Comparison of ENCODE assay signal across 9 cellular contexts in genomic region chr11:64356498-64357411, GRCh38. TPM values are rescaled to one million over a fixed set of nuclear protein-coding genes. Genes with fewer than 3 reads are reported as not detected.
DNase-seq lines count a peak whose midpoint lies in the region; ATAC-seq and TF ChIP-seq lines count a peak whose summit lies in the region.
"Had no signal": no experiment of that assay in that cellular context is flagged by ENCODE, and none has a peak within 500 bp of the region (broad histone marks: within the 10 kb centered on the region; RNA-seq: fewer than 3 reads in every experiment).

No MANE protein-coding gene starts in this region.

- intact Hi-C loops in esophagus squamous epithelium (cut with DNase I), result no loop called here

- DNase-seq in BE2C (peak; percentile 62), GF-D8 (lab: John Stamatoyannopoulos, UW) (peak; percentile 5), NCI-H748 treated with DMSO at 0.1 percent for 48 hours (lab: John Stamatoyannopoulos, UW) (peak; percentile 23), hippocampal formation (lab: John Stamatoyannopoulos, UW) (no peak), esophagus squamous epithelium (lab: John Stamatoyannopoulos, UW) (no peak)

- no peak overlapping the region for H3K4me3 ChIP-seq in BE2C (ENCODE audit: low read depth, low read length)
- no peak overlapping the region for H3K4me3 ChIP-seq in mucosa of stomach (ENCODE audit: low read length)
- no peak overlapping the region for H3K4me3 ChIP-seq in esophagus squamous epithelium
- H3K4me3 ChIP-seq: psoas muscle had no signal

- H3K9ac ChIP-seq in mucosa of stomach (ENCODE audit: low read length), result peak overlapping the region; percentile 39

- no peak for TF ChIP-seq POLR2A in esophagus squamous epithelium (IDR thresholded peaks at IDR 0.05)

- WGBS in adipose tissue, 3 donors, result 81 to 90% (median 90%) methylated on average over 24 to 25 of the region's 25 CpGs
- 79 to 82% methylated on average over 10 to 14 of the region's 25 CpGs for WGBS in esophagus squamous epithelium, 2 donors

- H3K36me3 ChIP-seq in BE2C, result no peaks in the 10 kb centered on the region
- peaks cover 6% of the 10 kb centered on the region for H3K36me3 ChIP-seq in mucosa of stomach (ENCODE audit: control insufficient read depth, insufficient read depth, low read length)
- H3K36me3 ChIP-seq in esophagus squamous epithelium, result peaks cover 7 to 18% (median 9%) of the 10 kb centered on the region in 3 donors

- peak overlapping the region; percentile 3 for H3K27ac ChIP-seq in adipose tissue (ENCODE audit: low read depth, low read length)
- peak overlapping the region in 1 of 4 donors; percentile 93 for H3K27ac ChIP-seq in esophagus squamous epithelium
- H3K27ac ChIP-seq: psoas muscle had no signal

- no peaks in the 10 kb centered on the region for H3K27me3 ChIP-seq in BE2C
- H3K27me3 ChIP-seq in mucosa of stomach (ENCODE audit: control insufficient read depth, insufficient read depth, low read length), result no peaks in the 10 kb centered on the region
- no peaks in the 10 kb centered on the region for H3K27me3 ChIP-seq in esophagus squamous epithelium

- H3K9me3 ChIP-seq in BE2C (no peaks in the 10 kb centered on the region), mucosa of stomach (ENCODE audit: control insufficient read depth, low read length) (no peaks in the 10 kb centered on the region), esophagus squamous epithelium (no peaks in the 10 kb centered on the region)
- H3K9me3 ChIP-seq: psoas muscle had no signal

- H3K4me1 ChIP-seq in BE2C, result peaks cover 4% of the 10 kb centered on the region; the same call in 1 of the 2 replicates
- H3K4me1 ChIP-seq in mucosa of stomach (ENCODE audit: control insufficient read depth, insufficient read depth, low read length), result peaks cover 59% of the 10 kb centered on the region
- H3K4me1 ChIP-seq in esophagus squamous epithelium, result peaks cover 28 to 54% (median 34%) of the 10 kb centered on the region in 3 donors

- no peak for ATAC-seq in GM18517 (IDR thresholded peaks at IDR 0.05; ENCODE audit: unreplicated experiment)
- ATAC-seq: psoas muscle had no signal

- TF ChIP-seq CTCF in BE2C (IDR thresholded peaks at IDR 0.05; ENCODE audit: low read depth, low read length), result peak; percentile 53
- TF ChIP-seq CTCF in esophagus squamous epithelium (IDR thresholded peaks at IDR 0.05), result peak in 2 of 6 experiments; percentile 22 to 38

RNA-seq across cellular contexts. Expression of gene RPS6KA4, which starts 2.2 kb away (rescaled TPM):
- 33.0 TPM for polyA plus RNA-seq in BE2C (2012; ENCODE audit: insufficient read depth, insufficient read length, low read depth)
- 10 to 100 TPM; 11.1 to 29.4 (median 25.3) TPM for polyA plus RNA-seq in adipose tissue
- 10 to 100 TPM; 28.6 to 69.8 (median 55.0) TPM for total RNA-seq in esophagus squamous epithelium

RNA-seq across cellular contexts. Expression of gene CCDC88B, which starts 16.8 kb away (rescaled TPM):
- polyA plus RNA-seq in BE2C (2012; ENCODE audit: insufficient read depth, insufficient read length, low read depth), result 1.4 TPM
- polyA plus RNA-seq in adipose tissue, result 10 to 100 TPM in 2 of 3 donors, 1 to 10 TPM in 1; 9.1 to 19.1 (median 11.7) TPM
- 10 to 100 TPM in 3 of 4 donors, 1 to 10 TPM in 1; 7.4 to 14.9 (median 13.7) TPM for total RNA-seq in esophagus squamous epithelium

RNA-seq across cellular contexts. Expression of gene PRDX5, which starts 38.8 kb away (rescaled TPM):
- polyA plus RNA-seq in BE2C (2012; ENCODE audit: insufficient read depth, insufficient read length, low read depth), result 187 TPM
- 100 to 1,000 TPM; 183 to 391 (median 277) TPM for polyA plus RNA-seq in adipose tissue
- total RNA-seq in esophagus squamous epithelium, result 100 to 1,000 TPM; 309 to 602 (median 476) TPM

RNA-seq across cellular contexts. Expression of gene TRMT112, which starts 39.4 kb away (rescaled TPM):
- polyA plus RNA-seq in BE2C (2012; ENCODE audit: insufficient read depth, insufficient read length, low read depth), result 825 TPM
- polyA plus RNA-seq in adipose tissue, result 100 to 1,000 TPM; 135 to 387 (median 213) TPM
- 100 to 1,000 TPM; 202 to 248 (median 211) TPM for total RNA-seq in esophagus squamous epithelium

RNA-seq across cellular contexts. Expression of gene ESRRA, which starts 51.4 kb away (rescaled TPM):
- 45.7 TPM for polyA plus RNA-seq in BE2C (2012; ENCODE audit: insufficient read depth, insufficient read length, low read depth)
- 10 to 100 TPM; 30.1 to 58.1 (median 49.6) TPM for polyA plus RNA-seq in adipose tissue
- 100 to 1,000 TPM in 2 of 4 donors, 10 to 100 TPM in 2; 81.9 to 131 (median 99.7) TPM for total RNA-seq in esophagus squamous epithelium

Comparison
In these comparisons a context has a peak if more than half of its experiments do, and no peak if none do; other contexts are left out.
1. DNase-seq: peak in BE2C (single experiment), GF-D8 (single experiment) and NCI-H748 treated with DMSO at 0.1 percent for 48 hours (single experiment); none in hippocampal formation (0 of 2) and esophagus squamous epithelium (single experiment).